8 cellular contexts compared by ENCODE assay signal in genomic region chr1:156741613-156741983, GRCh38. TPM values are rescaled to one million over a fixed set of nuclear protein-coding genes. Genes with fewer than 3 reads are reported as not detected.
DNase-seq lines count a peak whose midpoint lies in the region; ATAC-seq and TF ChIP-seq lines count a peak whose summit lies in the region.

No MANE protein-coding gene starts in this region.

- no peak overlapping the region for H3K9ac ChIP-seq in rectal smooth muscle tissue (ENCODE audit: low read length)

- intact Hi-C loops in OCI-LY7 (cut with micrococcal nuclease; ENCODE audit: unreplicated experiment), result loop anchor here (1.0 kb wide), 1 partner anchor 26 kb away; the partner anchor contains the start of gene PRCC

- TF ChIP-seq POLR2A in GM18505 (IDR thresholded peaks at IDR 0.05; ENCODE audit: borderline replicate concordance, extremely low read depth, insufficient read depth, insufficient read length), result peak; percentile 2

- peaks cover 31% of the 10 kb centered on the region for H3K79me2 ChIP-seq in OCI-LY7 (ENCODE audit: insufficient read depth, low read depth, low read length)

- CTCF ChIA-PET in OCI-LY7 (lab: Charles Lee; ENCODE audit: unreplicated experiment), result interaction anchor here (0.6 to 1.1 kb wide), 5 partner anchors 14 to 989 kb away, joined by 3 to 4 read pairs (median 3); no protein-coding TSS in a partner anchor

- no peaks in the 10 kb centered on the region for H3K27me3 ChIP-seq in rectal smooth muscle tissue (ENCODE audit: control insufficient read depth, insufficient read depth, low read length)

- H3K36me3 ChIP-seq in OCI-LY7 (ENCODE audit: insufficient read depth, low read length) (peaks cover 85% of the 10 kb centered on the region), rectal smooth muscle tissue (ENCODE audit: control insufficient read depth, insufficient read depth, low read length) (peaks cover 27% of the 10 kb centered on the region)

- ATAC-seq in GM18505 (IDR thresholded peaks at IDR 0.05; ENCODE audit: unreplicated experiment) (no peak), esophagus mucosa (peak; percentile 0), HG03460 (IDR thresholded peaks at IDR 0.05; ENCODE audit: unreplicated experiment) (no peak)

- no peaks in the 10 kb centered on the region for H3K9me2 ChIP-seq in OCI-LY7 (ENCODE audit: insufficient read depth, low read length)

- POLR2A ChIA-PET in OCI-LY7 (lab: Charles Lee), result interaction anchor here (0.7 to 2.7 kb wide), 9 partner anchors 9 to 27 kb away, joined by 3 to 16 read pairs (median 5); partner anchors contain the start of genes HDGF, ISG20L2, METTL25B and PRCC

- peak overlapping the region; percentile 70 for H3K27ac ChIP-seq in OCI-LY7 (ENCODE audit: low read depth, low read length, poor library complexity, severe bottlenecking)
- H3K27ac ChIP-seq in rectal smooth muscle tissue (ENCODE audit: low read depth, low read length), result peak overlapping the region; percentile 83

- DNase-seq in OCI-LY7 (ENCODE audit: low spot score), result no peak
- DNase-seq in germinal center (ENCODE audit: low spot score), result no peak
- DNase-seq in DMS 273 (lab: John Stamatoyannopoulos, UW; ENCODE audit: unreplicated experiment), result no peak
- DNase-seq in NCI-H524 treated with DMSO at 0.1 percent for 48 hours (lab: John Stamatoyannopoulos, UW), result no peak

- no peaks in the 10 kb centered on the region for H3K9me3 ChIP-seq in OCI-LY7 (ENCODE audit: low read length)

- H3K4me2 ChIP-seq in OCI-LY7 (ENCODE audit: low read length), result peak overlapping the region; percentile 67

- no peak overlapping the region for H2AFZ ChIP-seq in OCI-LY7 (ENCODE audit: low read length)

- peak overlapping the region; percentile 58 for H3K4me3 ChIP-seq in OCI-LY7 (ENCODE audit: low read depth, low read length, poor library complexity, severe bottlenecking)
- H3K4me3 ChIP-seq in rectal smooth muscle tissue (ENCODE audit: low read length), result peak overlapping the region; percentile 49

- no TSS peak for BruUV-seq in OCI-LY7 (replicated peaks; lab: Mats Ljungman, UMichigan)

- peaks cover 9% of the 10 kb centered on the region; the same call in 1 of the 2 replicates for H4K20me1 ChIP-seq in OCI-LY7 (ENCODE audit: insufficient read depth, low read length)

- no peak for TF ChIP-seq CTCF in OCI-LY7 (conservative IDR thresholded peaks at IDR 0.05; ENCODE audit: low read length)

- peaks cover 33% of the 10 kb centered on the region for H3K4me1 ChIP-seq in OCI-LY7 (ENCODE audit: insufficient read depth, low read length, poor library complexity, severe bottlenecking)
- H3K4me1 ChIP-seq in rectal smooth muscle tissue (ENCODE audit: control insufficient read depth, insufficient read depth, low read length), result peaks cover 14% of the 10 kb centered on the region

RNA-seq across cellular contexts. Expression of gene MRPL24, which starts 0.7 kb away (rescaled TPM):
- total RNA-seq in OCI-LY7 (2014; rRNA removed; shearing (Covaris generic)), result 55.3 and 69.0 TPM in 2 replicates
- total RNA-seq in OCI-LY7 (2022) (49.3 and 56.6 TPM in 2 replicates), esophagus mucosa (67.4 TPM)

RNA-seq across cellular contexts. Expression of gene HDGF, which starts 9.9 kb away (rescaled TPM):
- total RNA-seq in OCI-LY7 (2014; rRNA removed; shearing (Covaris generic)), result 291 and 346 TPM in 2 replicates
- total RNA-seq in OCI-LY7 (2022) (315 and 329 TPM in 2 replicates), esophagus mucosa (205 TPM)

RNA-seq across cellular contexts. Expression of gene ISG20L2, which starts 13.0 kb away (rescaled TPM):
- total RNA-seq in OCI-LY7 (2014; rRNA removed; shearing (Covaris generic)), result 36.5 and 37.9 TPM in 2 replicates
- total RNA-seq in OCI-LY7 (2022) (71.3 and 74.1 TPM in 2 replicates), esophagus mucosa (27.5 TPM)

RNA-seq across cellular contexts. Expression of gene METTL25B, which starts 13.3 kb away (rescaled TPM):
- total RNA-seq in OCI-LY7 (2014; rRNA removed; shearing (Covaris generic)), result 24.7 and 28.0 TPM in 2 replicates
- total RNA-seq in OCI-LY7 (2022) (45.6 and 54.1 TPM in 2 replicates), esophagus mucosa (23.5 TPM)

RNA-seq across cellular contexts. Expression of gene PRCC, which starts 25.7 kb away (rescaled TPM):
- 53.7 and 54.0 TPM in 2 replicates for total RNA-seq in OCI-LY7 (2014; rRNA removed; shearing (Covaris generic))
- total RNA-seq in OCI-LY7 (2022) (81.5 and 82.9 TPM in 2 replicates), esophagus mucosa (61.1 TPM)
